In the genomic region with DNA sequence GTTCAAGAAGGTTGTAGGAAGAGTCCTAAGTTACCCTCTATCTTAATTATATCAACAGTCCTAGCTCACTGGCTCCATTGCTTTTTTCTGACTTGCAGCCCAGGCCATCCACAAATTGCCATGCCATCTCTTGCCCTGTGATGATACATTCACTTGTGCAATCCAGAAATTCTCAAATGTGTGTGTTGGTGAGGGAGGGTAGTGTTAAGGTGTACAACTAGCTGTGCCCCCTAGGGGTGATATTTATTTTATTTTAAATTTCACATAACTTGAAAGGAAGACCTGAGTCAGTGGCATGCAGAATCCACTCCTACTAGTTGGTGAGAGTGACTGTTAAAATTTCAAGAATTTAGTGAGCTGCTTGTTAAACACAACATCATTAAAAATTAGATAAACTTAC, we compare ENCODE assay signal across 18 cellular contexts.
DNase-seq lines count a peak whose midpoint lies in the region; ATAC-seq, FAIRE-seq and TF ChIP-seq lines count a peak whose summit lies in the region.
"Had no signal": no experiment of that assay in that cellular context is flagged by ENCODE, and none has a peak within 500 bp of the region (broad histone marks: within the 10 kb centered on the region; RNA-seq: fewer than 3 reads in every experiment).

No MANE protein-coding gene starts in this region.

- H3K9me3 Mint-ChIP-seq in natural killer cell = no peaks in the 10 kb centered on the region
- no peaks in the 10 kb centered on the region for H3K9me3 Mint-ChIP-seq in natural killer cell treated with Interleukin-12 subunit alpha and Interleukin-12 subunit beta and Interleukin-15 and Interleukin-18, amount 100 ng/mL, for 72 hours

- H3K79me2 ChIP-seq in MM.1S (ENCODE audit: low read length) (no peaks in the 10 kb centered on the region), GM12878 (ENCODE audit: control insufficient read depth, insufficient read depth, low read length) (no peaks in the 10 kb centered on the region)

- SMC1A ChIA-PET in GM12878 (lab: Charles Lee; ENCODE audit: uncharacterized antibody, unreplicated experiment) = interaction anchor here (0.8 to 2.1 kb wide), 4 partner anchors 55 to 137 kb away, joined by 3 to 7 read pairs (median 4); no protein-coding TSS in a partner anchor

- DNase-seq in natural killer cell (no peak), MM.1S (no peak), GM12878 (ENCODE audit: low read depth, low spot score) (no peak), NCI-H1092 treated with DMSO at 0.1 percent for 48 hours (lab: John Stamatoyannopoulos, UW) (no peak), DMS79 (lab: John Stamatoyannopoulos, UW) (no peak), lower lobe of right lung (no peak)
- DNase-seq in natural killer cell treated with Interleukin-12 subunit alpha and Interleukin-12 subunit beta and Interleukin-15 and Interleukin-18, amount 100 ng/mL, for 72 hours (ENCODE audit: low spot score) = no peak
- DNase-seq: anterior cingulate cortex; effector CD8-positive, alpha-beta T cell; head of caudate nucleus; left ventricle myocardium inferior; NCI-H1694 treated with DMSO at 0.1 percent for 48 hours; stimulated activated CD8-positive, alpha-beta memory T cell treated with anti-CD3 and anti-CD28 coated beads, Interleukin-4, amount 100 ng/mL, for 48 hours; T-helper 9 cell; uterus had no signal

- peak; percentile 33; the same call in 1 of the 2 replicates for TF ChIP-seq RAD21 in GM12878 (IDR thresholded peaks at IDR 0.05; ENCODE audit: insufficient read depth, low read depth, low read length)

- H3K36me3 ChIP-seq in MM.1S (replicated peaks; ENCODE audit: insufficient read depth, low read length) (no peaks in the 10 kb centered on the region), GM12878 (ENCODE audit: control insufficient read depth in 2 of 2, insufficient read depth in 2 of 2, low read length in 1 of 2) (no peaks in the 10 kb centered on the region), lower lobe of right lung (no peaks in the 10 kb centered on the region)
- H3K36me3 ChIP-seq: BLaER1, left ventricle myocardium inferior, neutrophil, uterus had no signal

- CTCF ChIA-PET in GM12878 (lab: Yijun Ruan, JAX) = interaction anchor here (0.6 to 2.2 kb wide), 9 partner anchors 15 to 461 kb away, joined by 3 to 14 read pairs (median 5); no protein-coding TSS in a partner anchor

- no peaks in the 10 kb centered on the region for H3K4me1 Mint-ChIP-seq in natural killer cell
- no peaks in the 10 kb centered on the region for H3K4me1 Mint-ChIP-seq in natural killer cell treated with Interleukin-12 subunit alpha and Interleukin-12 subunit beta and Interleukin-15 and Interleukin-18, amount 100 ng/mL, for 72 hours (ENCODE audit: low read depth in 2 of 2)

- RAD21 ChIA-PET in GM12878 (lab: Charles Lee; ENCODE audit: unreplicated experiment) = no interaction called here

- H3K4me3 Mint-ChIP-seq in natural killer cell = no peak overlapping the region
- H3K4me3 Mint-ChIP-seq in natural killer cell treated with Interleukin-12 subunit alpha and Interleukin-12 subunit beta and Interleukin-15 and Interleukin-18, amount 100 ng/mL, for 72 hours = no peak overlapping the region

- FAIRE-seq in GM12878 (lab: Jason Lieb, UNC) = no peak

- peak in 1 of 3 donors; percentile 48 for ATAC-seq in natural killer cell
- no peak for ATAC-seq in natural killer cell treated with Interleukin-12 subunit alpha and Interleukin-12 subunit beta and Interleukin-15 and Interleukin-18, amount 100 ng/mL, for 72 hours
- peak; percentile 74 for ATAC-seq in GM12878
- ATAC-seq in HG02973 (IDR thresholded peaks at IDR 0.05; ENCODE audit: unreplicated experiment) = no peak
- no peak for ATAC-seq in lower lobe of right lung

- POLR2A ChIA-PET in GM12878 (lab: Charles Lee) = no interaction called here

- no peak overlapping the region for H3K27ac ChIP-seq in MM.1S (ENCODE audit: low read length)
- H3K27ac ChIP-seq in GM12878 (ENCODE audit: control insufficient read depth, insufficient read depth) = no peak overlapping the region
- H3K27ac ChIP-seq in lower lobe of right lung = no peak overlapping the region
- H3K27ac ChIP-seq: BLaER1, left ventricle myocardium inferior, neutrophil, uterus had no signal

- no peaks in the 10 kb centered on the region for H3K9me3 ChIP-seq in MM.1S (replicated peaks; ENCODE audit: insufficient read depth, low read length)
- H3K9me3 ChIP-seq in GM12878 (replicated peaks; ENCODE audit: control insufficient read depth, insufficient read depth, low read length) = no peaks in the 10 kb centered on the region
- no peaks in the 10 kb centered on the region for H3K9me3 ChIP-seq in lower lobe of right lung
- H3K9me3 ChIP-seq: BLaER1, left ventricle myocardium inferior, neutrophil, uterus had no signal

- H3K27me3 Mint-ChIP-seq in natural killer cell (ENCODE audit: low read depth in 2 of 2) = peaks cover 0 to 4% of the 10 kb centered on the region in 2 donors
- peaks cover 4 to 13% of the 10 kb centered on the region in 2 donors for H3K27me3 Mint-ChIP-seq in natural killer cell treated with Interleukin-12 subunit alpha and Interleukin-12 subunit beta and Interleukin-15 and Interleukin-18, amount 100 ng/mL, for 72 hours

- no peak overlapping the region for H3K4me3 ChIP-seq in MM.1S (ENCODE audit: low read length)
- H3K4me3 ChIP-seq in GM12878 = no peak overlapping the region
- H3K4me3 ChIP-seq in lower lobe of right lung = no peak overlapping the region
- H3K4me3 ChIP-seq: BLaER1, left ventricle myocardium inferior, uterus had no signal

- H3K9ac ChIP-seq in MM.1S (ENCODE audit: low read length) (no peak overlapping the region), GM12878 (ENCODE audit: control insufficient read depth, insufficient read depth, low read length) (no peak overlapping the region)
- H3K9ac ChIP-seq: BLaER1 had no signal

- H3K4me2 ChIP-seq in MM.1S (ENCODE audit: low read depth, low read length) (no peak overlapping the region), GM12878 (ENCODE audit: control insufficient read depth, insufficient read depth) (no peak overlapping the region)
- H3K4me2 ChIP-seq: BLaER1 had no signal

- no peak overlapping the region for H3K27ac Mint-ChIP-seq in natural killer cell
- no peak overlapping the region for H3K27ac Mint-ChIP-seq in natural killer cell treated with Interleukin-12 subunit alpha and Interleukin-12 subunit beta and Interleukin-15 and Interleukin-18, amount 100 ng/mL, for 72 hours

- no peaks in the 10 kb centered on the region for H3K36me3 Mint-ChIP-seq in natural killer cell
- H3K36me3 Mint-ChIP-seq in natural killer cell treated with Interleukin-12 subunit alpha and Interleukin-12 subunit beta and Interleukin-15 and Interleukin-18, amount 100 ng/mL, for 72 hours = no peaks in the 10 kb centered on the region

- intact Hi-C loops in natural killer cell (cut with micrococcal nuclease) (no loop called here), GM12878 (cut with micrococcal nuclease; ENCODE audit: unreplicated experiment) (no loop called here), lower lobe of right lung (cut with DNase I) (no loop called here)

- TF ChIP-seq CTCF in natural killer cell (IDR thresholded peaks at IDR 0.05) = peak; percentile 16
- peak; percentile 16; the same call in 1 of the 2 replicates for TF ChIP-seq CTCF in MM.1S (IDR thresholded peaks at IDR 0.05; ENCODE audit: low read length)
- TF ChIP-seq CTCF in GM12878 (IDR thresholded peaks at IDR 0.05 in 2 of 3, conservative IDR thresholded peaks at IDR 0.05 in 1 of 3; ENCODE audit: control insufficient read depth in 2 of 3, extremely low read depth in 1 of 3, insufficient read depth in 1 of 3, low read depth in 3 of 3, low read length in 3 of 3) = peak; percentile 17 to 30 (median 19); a peak in 2 of 6 replicates
- no peak for TF ChIP-seq CTCF in lower lobe of right lung (IDR thresholded peaks at IDR 0.05)

- TF ChIP-seq EP300 in GM12878 (IDR thresholded peaks at IDR 0.05; ENCODE audit: borderline replicate concordance in 1 of 2, control insufficient read depth in 1 of 2, low read depth in 2 of 2, low read length in 2 of 2) = no peak

- no peaks in the 10 kb centered on the region for H4K20me1 ChIP-seq in MM.1S (ENCODE audit: insufficient read depth, low read length)
- no peaks in the 10 kb centered on the region for H4K20me1 ChIP-seq in GM12878 (ENCODE audit: control insufficient read depth, insufficient read depth)
- H4K20me1 ChIP-seq: BLaER1 had no signal

- H3K27me3 ChIP-seq in MM.1S (replicated peaks; ENCODE audit: insufficient read depth, low read length) = no peaks in the 10 kb centered on the region
- H3K27me3 ChIP-seq in GM12878 (replicated peaks in 1 of 2; ENCODE audit: control insufficient read depth in 2 of 2, insufficient read depth in 2 of 2, low read length in 1 of 2) = no peaks in the 10 kb centered on the region
- H3K27me3 ChIP-seq in lower lobe of right lung (ENCODE audit: low read depth) = no peaks in the 10 kb centered on the region
- H3K27me3 ChIP-seq: BLaER1, neutrophil, uterus had no signal

- no peak for TF ChIP-seq POLR2A in GM12878 (IDR thresholded peaks at IDR 0.05; ENCODE audit: low read depth, low read length)

- in situ Hi-C loops in GM12878 (cut with MboI) = no loop called here

- H2AFZ ChIP-seq in MM.1S (ENCODE audit: low read length) (no peak overlapping the region), GM12878 (ENCODE audit: control insufficient read depth, low read depth, low read length) (no peak overlapping the region)

- no peaks in the 10 kb centered on the region for H3K4me1 ChIP-seq in MM.1S (ENCODE audit: low read length)
- H3K4me1 ChIP-seq in GM12878 (ENCODE audit: control insufficient read depth, insufficient read depth, low read length) = no peaks in the 10 kb centered on the region
- H3K4me1 ChIP-seq in lower lobe of right lung = no peaks in the 10 kb centered on the region
- H3K4me1 ChIP-seq: BLaER1, uterus had no signal

- H3K9me2 ChIP-seq in MM.1S (replicated peaks; ENCODE audit: insufficient read depth, low read length) = no peaks in the 10 kb centered on the region

- H3F3A ChIP-seq in MM.1S (ENCODE audit: insufficient read depth, low read length) = no peaks in the 10 kb centered on the region

- BruUV-seq in GM12878 (replicated peaks; lab: Mats Ljungman, UMichigan) = no TSS peak

TF ChIP-seq in GM12878, 131 proteins besides CTCF, POLR2A, EP300 and RAD21:
- TF ChIP-seq, protein P1, sequence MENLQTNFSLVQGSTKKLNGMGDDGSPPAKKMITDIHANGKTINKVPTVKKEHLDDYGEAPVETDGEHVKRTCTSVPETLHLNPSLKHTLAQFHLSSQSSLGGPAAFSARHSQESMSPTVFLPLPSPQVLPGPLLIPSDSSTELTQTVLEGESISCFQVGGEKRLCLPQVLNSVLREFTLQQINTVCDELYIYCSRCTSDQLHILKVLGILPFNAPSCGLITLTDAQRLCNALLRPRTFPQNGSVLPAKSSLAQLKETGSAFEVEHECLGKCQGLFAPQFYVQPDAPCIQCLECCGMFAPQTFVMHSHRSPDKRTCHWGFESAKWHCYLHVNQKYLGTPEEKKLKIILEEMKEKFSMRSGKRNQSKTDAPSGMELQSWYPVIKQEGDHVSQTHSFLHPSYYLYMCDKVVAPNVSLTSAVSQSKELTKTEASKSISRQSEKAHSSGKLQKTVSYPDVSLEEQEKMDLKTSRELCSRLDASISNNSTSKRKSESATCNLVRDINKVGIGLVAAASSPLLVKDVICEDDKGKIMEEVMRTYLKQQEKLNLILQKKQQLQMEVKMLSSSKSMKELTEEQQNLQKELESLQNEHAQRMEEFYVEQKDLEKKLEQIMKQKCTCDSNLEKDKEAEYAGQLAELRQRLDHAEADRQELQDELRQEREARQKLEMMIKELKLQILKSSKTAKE (IDR thresholded peaks at IDR 0.05; ENCODE audit: low read depth, poor library complexity, severe bottlenecking) = no peak
